ENCODE assay signal across 19 cellular contexts in genomic region chr3:129421988-129422745, GRCh38. TPM values are rescaled to one million over a fixed set of nuclear protein-coding genes. Genes with fewer than 3 reads are reported as not detected.
DNase-seq lines count a peak whose midpoint lies in the region; ATAC-seq, FAIRE-seq and TF ChIP-seq lines count a peak whose summit lies in the region.
"Had no signal": no experiment of that assay in that cellular context is flagged by ENCODE, and none has a peak within 500 bp of the region (broad histone marks: within the 10 kb centered on the region; RNA-seq: fewer than 3 reads in every experiment).

No MANE protein-coding gene starts in this region.

- no peak overlapping the region for H2AFZ ChIP-seq in HepG2 (ENCODE audit: low read length)

- TF ChIP-seq RAD21 in HepG2 (CRISPR knock-in tag; IDR thresholded peaks at IDR 0.05), result no peak

- POLR2A ChIA-PET in HepG2 (lab: Yijun Ruan, JAX), result interaction anchor here (1.7 kb wide), 1 partner anchor 10 kb away, joined by 3 read pairs; no protein-coding TSS in a partner anchor

- intact Hi-C loops in Calu3 (cut with micrococcal nuclease; ENCODE audit: unreplicated experiment) (loop anchor here (1.0 kb wide), 1 partner anchor 39 kb away; no protein-coding TSS in a partner anchor), HepG2 (cut with micrococcal nuclease; ENCODE audit: unreplicated experiment) (loop anchor here (1.0 kb wide), 1 partner anchor 39 kb away; no protein-coding TSS in a partner anchor)

- no peak for DNase-seq in Calu3
- peak; percentile 35 for DNase-seq in HT-29 (ENCODE audit: low spot score)
- no peak for DNase-seq in bronchial epithelial cell (ENCODE audit: low read depth)
- DNase-seq in HepG2 (ENCODE audit: low spot score), result no peak
- no peak for DNase-seq in SKM-1 (lab: John Stamatoyannopoulos, UW; ENCODE audit: unreplicated experiment)
- DNase-seq in stimulated activated CD4-positive, alpha-beta T cell treated with anti-CD3 and anti-CD28 coated beads, Interleukin-4, amount 100 ng/mL, for 1 hour, result no peak
- DNase-seq in ureter (ENCODE audit: low spot score), result no peak
- DNase-seq in NCI-H1436 (lab: John Stamatoyannopoulos, UW), result no peak
- DNase-seq: activated CD4-positive, alpha-beta T cell treated with anti-CD3 and anti-CD28 coated beads, Interleukin-2, amount 10 ng/mL, durations not matched to agents 24 days and 14 days; central memory CD4-positive, alpha-beta T cell; DMS79 treated with DMSO at 0.1 percent for 48 hours; right lobe of liver; SIG-M5; stimulated activated CD4-positive, alpha-beta T cell treated with anti-CD3 and anti-CD28 coated beads, Interleukin-2, amount 100 ng/mL, for 24 hours; substantia nigra had no signal

- peak; percentile 36 for TF ChIP-seq CTCF in Calu3 (IDR thresholded peaks at IDR 0.05; ENCODE audit: unreplicated experiment)
- TF ChIP-seq CTCF in bronchial epithelial cell (IDR thresholded peaks at IDR 0.05; ENCODE audit: insufficient read depth, low read length, severe bottlenecking), result peak; percentile 3
- peak; percentile 52 for TF ChIP-seq CTCF in HepG2 (CRISPR knock-in tag; IDR thresholded peaks at IDR 0.05)

- TF ChIP-seq POLR2A in HepG2 (IDR thresholded peaks at IDR 0.05; ENCODE audit: insufficient read depth in 1 of 2, low read depth in 2 of 2, low read length in 2 of 2), result no peak

- no peaks in the 10 kb centered on the region for H3K9me3 Mint-ChIP-seq in Calu3 (ENCODE audit: low read depth, unreplicated experiment)
- H3K9me3 Mint-ChIP-seq: activated CD4-positive, alpha-beta T cell treated with anti-CD3 and anti-CD28 coated beads, Interleukin-2, amount 10 ng/mL, durations not matched to agents 24 days and 14 days had no signal

- peaks cover 19% of the 10 kb centered on the region for H3K27me3 Mint-ChIP-seq in Calu3 (ENCODE audit: unreplicated experiment)
- H3K27me3 Mint-ChIP-seq: activated CD4-positive, alpha-beta T cell treated with anti-CD3 and anti-CD28 coated beads, Interleukin-2, amount 10 ng/mL, durations not matched to agents 24 days and 14 days; activated naive CD8-positive, alpha-beta T cell had no signal

- in situ Hi-C loops in HepG2 (cut with HindIII; ENCODE audit: extremely low pct_ligation_motif_present, low pct_unique_long_range_greater_than_20kb), result no loop called here

- H3K27ac ChIP-seq in HepG2 (ENCODE audit: extremely low read length, insufficient read depth, low read length), result no peak overlapping the region
- H3K27ac ChIP-seq: neutrophil, right lobe of liver had no signal

- H4K20me1 ChIP-seq in HepG2 (ENCODE audit: insufficient read depth, low read length), result no peaks in the 10 kb centered on the region
- H4K20me1 ChIP-seq: BLaER1 treated with 17β-estradiol and CSF1 and Interleukin-3, amounts not matched to agents 10 nM and 100 nM had no signal

- CTCF ChIA-PET in Calu3 (lab: Charles Lee), result interaction anchor here (1.0 to 1.1 kb wide), 2 partner anchors 39 to 452 kb away, joined by 3 to 9 read pairs; no protein-coding TSS in a partner anchor
- CTCF ChIA-PET in HepG2 (lab: Yijun Ruan, JAX; ENCODE audit: low intra/inter-chr PET ratio, low total read pairs), result interaction anchor here (1.4 kb wide), 1 partner anchor 39 kb away, joined by 4 read pairs; no protein-coding TSS in a partner anchor

- BruUV-seq in Calu3 (replicated peaks; lab: Mats Ljungman, UMichigan), result no TSS peak
- BruUV-seq in HepG2 (replicated peaks; lab: Mats Ljungman, UMichigan), result no TSS peak

- H3K4me1 ChIP-seq in HepG2 (ENCODE audit: insufficient read depth, low read length), result peaks cover 73% of the 10 kb centered on the region

- H3K79me2 ChIP-seq in HepG2 (ENCODE audit: insufficient read depth, low read length), result no peaks in the 10 kb centered on the region

- H3K4me3 ChIP-seq in bronchial epithelial cell (ENCODE audit: low read depth, low read length) (no peak overlapping the region), HepG2 (replicated peaks in 1 of 3; ENCODE audit: insufficient read depth in 1 of 3, low read depth in 2 of 3, low read length in 3 of 3) (no peak overlapping the region)
- H3K4me3 ChIP-seq: BLaER1 treated with 17β-estradiol and CSF1 and Interleukin-3, amounts not matched to agents 10 nM and 100 nM; right lobe of liver had no signal

- H3K27ac Mint-ChIP-seq in Calu3 (ENCODE audit: unreplicated experiment), result no peak overlapping the region
- H3K27ac Mint-ChIP-seq: activated CD4-positive, alpha-beta T cell treated with anti-CD3 and anti-CD28 coated beads, Interleukin-2, amount 10 ng/mL, durations not matched to agents 24 days and 14 days; activated naive CD8-positive, alpha-beta T cell had no signal

- H3K9me3 ChIP-seq in HepG2 (ENCODE audit: low read length), result no peaks in the 10 kb centered on the region
- H3K9me3 ChIP-seq: neutrophil, right lobe of liver had no signal

- no peak overlapping the region for H3K4me3 Mint-ChIP-seq in Calu3 (ENCODE audit: low read depth, unreplicated experiment)
- H3K4me3 Mint-ChIP-seq: activated CD4-positive, alpha-beta T cell treated with anti-CD3 and anti-CD28 coated beads, Interleukin-2, amount 10 ng/mL, durations not matched to agents 24 days and 14 days; activated naive CD8-positive, alpha-beta T cell had no signal

- peak; percentile 34; the same call in 1 of the 3 replicates for ATAC-seq in HepG2

- H3K27me3 ChIP-seq in bronchial epithelial cell (ENCODE audit: control insufficient read depth, insufficient read depth, low read length) (no peaks in the 10 kb centered on the region), HepG2 (ENCODE audit: control insufficient read depth in 1 of 2, insufficient read depth in 2 of 2, low read length in 2 of 2) (no peaks in the 10 kb centered on the region; a peak in 1 of 5 replicates)
- H3K27me3 ChIP-seq: neutrophil, right lobe of liver had no signal

- FAIRE-seq in bronchial epithelial cell (lab: Jason Lieb, UNC) (no peak), HepG2 (lab: Jason Lieb, UNC) (peak; percentile 18)
- FAIRE-seq: endometrium had no signal

- no peak overlapping the region for H3K4me2 ChIP-seq in HepG2 (ENCODE audit: low read depth, low read length)
- H3K4me2 ChIP-seq: BLaER1 treated with 17β-estradiol and CSF1 and Interleukin-3, amounts not matched to agents 10 nM and 100 nM had no signal

- TF ChIP-seq EP300 in HepG2 (IDR thresholded peaks at IDR 0.05; ENCODE audit: low read depth in 2 of 2, low read length in 2 of 2) (no peak), HepG2 (CRISPR knock-in tag; IDR thresholded peaks at IDR 0.05; ENCODE audit: borderline replicate concordance) (no peak)

- H3K36me3 Mint-ChIP-seq in Calu3 (ENCODE audit: insufficient read depth, unreplicated experiment), result no peaks in the 10 kb centered on the region

- H3K9ac ChIP-seq in HepG2 (ENCODE audit: insufficient read depth, low read depth, low read length), result no peak overlapping the region
- H3K9ac ChIP-seq: BLaER1 treated with 17β-estradiol and CSF1 and Interleukin-3, amounts not matched to agents 10 nM and 100 nM had no signal

- 26% methylated on average over 6 of the region's 6 CpGs for WGBS in HepG2 (ENCODE audit: low lambda C conversion rate)

- H3K36me3 ChIP-seq in bronchial epithelial cell (ENCODE audit: control insufficient read depth, insufficient read depth, low read length) (no peaks in the 10 kb centered on the region), HepG2 (replicated peaks in 1 of 2; ENCODE audit: control insufficient read depth in 1 of 2, insufficient read depth in 2 of 2, low read length in 2 of 2) (no peaks in the 10 kb centered on the region)
- H3K36me3 ChIP-seq: BLaER1 treated with 17β-estradiol and CSF1 and Interleukin-3, amounts not matched to agents 10 nM and 100 nM; neutrophil; right lobe of liver had no signal

- no peaks in the 10 kb centered on the region for H3K4me1 Mint-ChIP-seq in Calu3 (ENCODE audit: low read depth, unreplicated experiment)

RNA-seq across cellular contexts. Expression of gene EFCAB12, which starts 6.3 kb away (rescaled TPM):
- 0.42 and 0.54 TPM in 2 replicates for total RNA-seq in Calu3 (2022)
- total RNA-seq in HT-29 (2014; rRNA removed; shearing (Covaris generic)), result under 0.01 and 0.08 TPM in 2 replicates
- not detected in 2 replicates for total RNA-seq in bronchial epithelial cell
- 0.11 and 0.31 TPM in 2 replicates for total RNA-seq in HepG2 (2016; rRNA removed; fragmentation: Illumina TruSeq; extraction: Trizol)
- total RNA-seq in HepG2 (2016; cell fraction: cytosol; rRNA removed; fragmentation: Illumina TruSeq; extraction: Trizol; ENCODE audit: low read depth), result 0.18 TPM in 1 of 2 replicates, not detected in the other
- 0.07 and 0.26 TPM in 2 replicates for total RNA-seq in HepG2 (2016; cell fraction: insoluble cytoplasmic fraction; rRNA removed; fragmentation: Illumina TruSeq; extraction: Trizol)
- total RNA-seq in HepG2 (2016; cell fraction: membrane; rRNA removed; fragmentation: Illumina TruSeq; extraction: Trizol), result 0.14 and 0.15 TPM in 2 replicates
- 0.34 and 0.50 TPM in 2 replicates for total RNA-seq in HepG2 (2016; cell fraction: nucleus; rRNA removed; fragmentation: Illumina TruSeq; extraction: Trizol)
- polyA plus RNA-seq in HepG2 (2011; rRNA removed), result 2.4 and 2.9 TPM in 2 replicates
- 1.3 and 1.4 TPM in 2 replicates for polyA plus RNA-seq in HepG2 (2011; cell fraction: cytosol; rRNA removed)
- 9.6 and 10.2 TPM in 2 replicates for polyA plus RNA-seq in HepG2 (2011; cell fraction: nucleus; rRNA removed)
- polyA plus RNA-seq in HepG2 (2012), result 2.4 and 3.5 TPM in 2 replicates
- 0.06 and 0.17 TPM in 2 replicates for polyA plus RNA-seq in HepG2 (2016; cell fraction: cytosol; fragmentation: Illumina TruSeq; extraction: Trizol; ENCODE audit: low read depth)
- polyA plus RNA-seq in HepG2 (2016; cell fraction: insoluble cytoplasmic fraction; fragmentation: Illumina TruSeq; extraction: Trizol; ENCODE audit: low read depth), result 0.33 and 0.35 TPM in 2 replicates
- 0.15 and 0.24 TPM in 2 replicates for polyA plus RNA-seq in HepG2 (2016; cell fraction: membrane; fragmentation: Illumina TruSeq; extraction: Trizol; ENCODE audit: low read depth)
- polyA plus RNA-seq in HepG2 (2016; cell fraction: nucleus; fragmentation: Illumina TruSeq; extraction: Trizol; ENCODE audit: insufficient read depth, low read depth), result 0.92 and 1.5 TPM in 2 replicates
- 1.9 and 2.0 TPM in 2 replicates for polyA minus RNA-seq in HepG2 (2011; rRNA and poly(A)+ RNA removed; ENCODE audit: low replicate concordance)
- 0.70 and 0.89 TPM in 2 replicates for polyA minus RNA-seq in HepG2 (2011; cell fraction: cytosol; rRNA and poly(A)+ RNA removed)
- 3.9 and 4.8 TPM in 2 replicates for polyA minus RNA-seq in HepG2 (2011; cell fraction: nucleus; rRNA and poly(A)+ RNA removed)
- 0.26 TPM for total RNA-seq in ureter

RNA-seq across cellular contexts. Expression of gene MBD4, which starts 17.6 kb away (rescaled TPM):
- total RNA-seq in Calu3 (2022), result 49.8 and 52.3 TPM in 2 replicates
- total RNA-seq in HT-29 (2014; rRNA removed; shearing (Covaris generic)), result 19.9 and 21.1 TPM in 2 replicates
- 11.3 and 24.5 TPM in 2 replicates for total RNA-seq in bronchial epithelial cell
- 25.3 and 26.9 TPM in 2 replicates for total RNA-seq in HepG2 (2016; rRNA removed; fragmentation: Illumina TruSeq; extraction: Trizol)
- total RNA-seq in HepG2 (2016; cell fraction: cytosol; rRNA removed; fragmentation: Illumina TruSeq; extraction: Trizol; ENCODE audit: low read depth), result 5.2 and 7.0 TPM in 2 replicates
- total RNA-seq in HepG2 (2016; cell fraction: insoluble cytoplasmic fraction; rRNA removed; fragmentation: Illumina TruSeq; extraction: Trizol), result 25.0 and 27.0 TPM in 2 replicates
- 11.5 and 12.6 TPM in 2 replicates for total RNA-seq in HepG2 (2016; cell fraction: membrane; rRNA removed; fragmentation: Illumina TruSeq; extraction: Trizol)
- 30.2 and 35.1 TPM in 2 replicates for total RNA-seq in HepG2 (2016; cell fraction: nucleus; rRNA removed; fragmentation: Illumina TruSeq; extraction: Trizol)
- polyA plus RNA-seq in HepG2 (2011; rRNA removed), result 13.7 and 14.9 TPM in 2 replicates
- polyA plus RNA-seq in HepG2 (2011; cell fraction: cytosol; rRNA removed), result 4.8 and 4.9 TPM in 2 replicates
- 22.5 and 26.7 TPM in 2 replicates for polyA plus RNA-seq in HepG2 (2011; cell fraction: nucleus; rRNA removed)
- polyA plus RNA-seq in HepG2 (2012), result 10.8 and 12.2 TPM in 2 replicates
- polyA plus RNA-seq in HepG2 (2016; cell fraction: cytosol; fragmentation: Illumina TruSeq; extraction: Trizol; ENCODE audit: low read depth), result 1.9 and 2.1 TPM in 2 replicates
- polyA plus RNA-seq in HepG2 (2016; cell fraction: insoluble cytoplasmic fraction; fragmentation: Illumina TruSeq; extraction: Trizol; ENCODE audit: low read depth), result 21.7 and 24.1 TPM in 2 replicates
- polyA plus RNA-seq in HepG2 (2016; cell fraction: membrane; fragmentation: Illumina TruSeq; extraction: Trizol; ENCODE audit: low read depth), result 4.6 and 5.5 TPM in 2 replicates
- 43.7 and 51.7 TPM in 2 replicates for polyA plus RNA-seq in HepG2 (2016; cell fraction: nucleus; fragmentation: Illumina TruSeq; extraction: Trizol; ENCODE audit: insufficient read depth, low read depth)
- polyA minus RNA-seq in HepG2 (2011; rRNA and poly(A)+ RNA removed; ENCODE audit: low replicate concordance), result 6.9 and 16.7 TPM in 2 replicates
- polyA minus RNA-seq in HepG2 (2011; cell fraction: cytosol; rRNA and poly(A)+ RNA removed), result 4.8 and 6.9 TPM in 2 replicates
- polyA minus RNA-seq in HepG2 (2011; cell fraction: nucleus; rRNA and poly(A)+ RNA removed), result 32.4 and 39.8 TPM in 2 replicates
- total RNA-seq in ureter, result 31.6 TPM

RNA-seq across cellular contexts. Expression of gene IFT122, which starts 17.9 kb away (rescaled TPM):
- 33.5 and 35.5 TPM in 2 replicates for total RNA-seq in Calu3 (2022)
- 19.7 and 24.0 TPM in 2 replicates for total RNA-seq in HT-29 (2014; rRNA removed; shearing (Covaris generic))
- total RNA-seq in bronchial epithelial cell, result 5.9 and 10.0 TPM in 2 replicates
- 10.3 and 10.8 TPM in 2 replicates for total RNA-seq in HepG2 (2016; rRNA removed; fragmentation: Illumina TruSeq; extraction: Trizol)
- total RNA-seq in HepG2 (2016; cell fraction: cytosol; rRNA removed; fragmentation: Illumina TruSeq; extraction: Trizol; ENCODE audit: low read depth), result 1.7 and 3.1 TPM in 2 replicates
- 9.7 and 10.0 TPM in 2 replicates for total RNA-seq in HepG2 (2016; cell fraction: insoluble cytoplasmic fraction; rRNA removed; fragmentation: Illumina TruSeq; extraction: Trizol)
- total RNA-seq in HepG2 (2016; cell fraction: membrane; rRNA removed; fragmentation: Illumina TruSeq; extraction: Trizol), result 3.2 and 3.8 TPM in 2 replicates
- total RNA-seq in HepG2 (2016; cell fraction: nucleus; rRNA removed; fragmentation: Illumina TruSeq; extraction: Trizol), result 13.1 and 17.6 TPM in 2 replicates
- polyA plus RNA-seq in HepG2 (2011; rRNA removed), result 9.1 and 10.1 TPM in 2 replicates
- 6.0 and 7.1 TPM in 2 replicates for polyA plus RNA-seq in HepG2 (2011; cell fraction: cytosol; rRNA removed)
- 39.5 and 68.7 TPM in 2 replicates for polyA plus RNA-seq in HepG2 (2011; cell fraction: nucleus; rRNA removed)
- polyA plus RNA-seq in HepG2 (2012), result 8.5 and 8.9 TPM in 2 replicates
- polyA plus RNA-seq in HepG2 (2016; cell fraction: cytosol; fragmentation: Illumina TruSeq; extraction: Trizol; ENCODE audit: low read depth), result 1.0 and 2.0 TPM in 2 replicates
- polyA plus RNA-seq in HepG2 (2016; cell fraction: insoluble cytoplasmic fraction; fragmentation: Illumina TruSeq; extraction: Trizol; ENCODE audit: low read depth), result 6.8 and 7.9 TPM in 2 replicates
- 1.5 and 2.2 TPM in 2 replicates for polyA plus RNA-seq in HepG2 (2016; cell fraction: membrane; fragmentation: Illumina TruSeq; extraction: Trizol; ENCODE audit: low read depth)
- polyA plus RNA-seq in HepG2 (2016; cell fraction: nucleus; fragmentation: Illumina TruSeq; extraction: Trizol; ENCODE audit: insufficient read depth, low read depth), result 31.1 and 32.0 TPM in 2 replicates
- polyA minus RNA-seq in HepG2 (2011; rRNA and poly(A)+ RNA removed; ENCODE audit: low replicate concordance), result 44.2 and 53.6 TPM in 2 replicates
- polyA minus RNA-seq in HepG2 (2011; cell fraction: cytosol; rRNA and poly(A)+ RNA removed), result 4.7 and 7.2 TPM in 2 replicates
- 22.0 and 30.6 TPM in 2 replicates for polyA minus RNA-seq in HepG2 (2011; cell fraction: nucleus; rRNA and poly(A)+ RNA removed)
- total RNA-seq in ureter, result 37.6 TPM
